Comparison of ENCODE assay signal across 10 cellular contexts in the genomic region with DNA sequence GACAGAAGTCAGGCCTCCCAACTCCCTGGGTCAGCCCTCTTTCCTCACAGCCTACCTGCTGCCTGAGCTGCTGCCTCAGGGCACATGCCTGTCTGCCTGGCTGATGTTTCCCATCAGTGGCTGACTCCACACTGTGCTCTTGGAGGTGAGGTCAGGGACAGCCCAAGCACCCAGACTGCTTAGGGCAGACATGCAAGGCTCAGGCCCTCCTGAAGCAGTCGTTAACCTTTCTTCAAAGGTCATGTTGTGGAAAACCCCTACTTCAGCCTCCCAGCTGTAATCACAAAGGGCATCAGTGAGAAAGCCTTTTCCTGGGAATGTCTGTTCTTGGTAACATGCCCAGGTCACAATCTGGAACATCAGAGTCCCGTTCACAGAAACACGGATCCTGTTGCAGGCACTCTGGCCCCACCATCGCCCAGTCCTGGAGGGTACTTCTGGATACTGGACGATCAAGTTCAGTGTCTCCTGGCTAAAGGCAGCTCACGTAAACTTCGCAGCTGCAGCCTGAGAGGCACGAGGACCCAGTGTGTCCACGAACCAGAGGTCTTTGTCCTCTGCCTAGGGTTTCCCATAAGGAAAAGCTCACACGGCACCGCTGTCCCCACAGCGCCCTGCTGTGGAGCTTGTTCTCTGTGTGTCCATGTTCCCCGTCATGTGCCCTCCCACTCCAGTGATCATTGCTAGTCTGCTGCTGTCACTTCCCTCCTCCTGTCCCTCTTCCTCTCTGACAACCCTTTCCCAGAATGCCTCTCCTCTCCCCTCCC. TPM values are rescaled to one million over a fixed set of nuclear protein-coding genes. Genes with fewer than 3 reads are reported as not detected.
A peak's percentile ranks its signal among the peaks of the same experiment; 100 is the strongest.
DNase-seq lines count a peak whose midpoint lies in the region; ATAC-seq and TF ChIP-seq lines count a peak whose summit lies in the region.
"Had no signal": no experiment of that assay in that cellular context is flagged by ENCODE, and none has a peak within 500 bp of the region (broad histone marks: within the 10 kb centered on the region; RNA-seq: fewer than 3 reads in every experiment).

No MANE protein-coding gene starts in this region.

- H3K4me3 Mint-ChIP-seq in T-helper 2 cell treated with Interferon-gamma antibody and Interleukin-4, amounts not matched to agents 5 μg/mL and 100 μg/mL, for 36 hours, result no peak overlapping the region

- no peak for TF ChIP-seq CTCF in PC-9 (conservative IDR thresholded peaks at IDR 0.05)

- no peaks in the 10 kb centered on the region for H3K36me3 ChIP-seq in PC-9 (ENCODE audit: low read depth)

- H3K79me2 ChIP-seq in PC-9 (ENCODE audit: low read depth), result no peaks in the 10 kb centered on the region

- H3F3A ChIP-seq in PC-9 (ENCODE audit: insufficient read depth, low read depth), result peaks cover 24% of the 10 kb centered on the region

- no peak overlapping the region for H3K27ac Mint-ChIP-seq in T-helper 2 cell treated with Interferon-gamma antibody and Interleukin-4, amounts not matched to agents 5 μg/mL and 100 μg/mL, for 36 hours
- H3K27ac Mint-ChIP-seq: activated naive CD4-positive, alpha-beta T cell treated with anti-CD3 and anti-CD28 coated beads, Interleukin-2, amount 50 U/mL, for 72 hours had no signal

- BruUV-seq in PC-9 (replicated peaks; lab: Mats Ljungman, UMichigan), result no TSS peak

- H3K36me3 Mint-ChIP-seq in T-helper 2 cell treated with Interferon-gamma antibody and Interleukin-4, amounts not matched to agents 5 μg/mL and 100 μg/mL, for 36 hours (ENCODE audit: low read depth), result no peaks in the 10 kb centered on the region
- H3K36me3 Mint-ChIP-seq: activated naive CD4-positive, alpha-beta T cell treated with anti-CD3 and anti-CD28 coated beads, Interleukin-2, amount 50 U/mL, for 72 hours had no signal

- DNase-seq in Caki2 (ENCODE audit: low read depth) (peak; percentile 91), PC-9 (peak; percentile 91 to 97), globus pallidus (ENCODE audit: low spot score) (peak; percentile 95), nucleus accumbens (lab: John Stamatoyannopoulos, UW) (peak in 50 of 56 donors; percentile 34 to 90 (median 76)), HEK293T (ENCODE audit: extremely low spot score) (no peak)
- DNase-seq in T-helper 2 cell treated with Interferon-gamma antibody and Interleukin-4, amounts not matched to agents 5 μg/mL and 100 μg/mL, for 36 hours (ENCODE audit: low spot score), result no peak
- no peak for DNase-seq in activated naive CD4-positive, alpha-beta T cell treated with anti-CD3 and anti-CD28 coated beads, Interleukin-2, amount 50 U/mL, for 16 hours

- no peaks in the 10 kb centered on the region for H3K27me3 ChIP-seq in PC-9 (ENCODE audit: insufficient read depth, low read depth)

- intact Hi-C loops in PC-9 (cut with micrococcal nuclease; ENCODE audit: unreplicated experiment), result loop anchor here (1.0 to 5.0 kb wide), 4 partner anchors 44 to 279 kb away; no protein-coding TSS in a partner anchor

- H3K4me3 ChIP-seq in PC-9, result no peak overlapping the region

- H3K27ac ChIP-seq in PC-9, result peak overlapping the region; percentile 89
- H3K27ac ChIP-seq: KMS-11 had no signal

- H3K9me3 ChIP-seq in PC-9 (ENCODE audit: insufficient read depth, low read depth), result no peaks in the 10 kb centered on the region

- POLR2A ChIA-PET in PC-9 (lab: Charles Lee; ENCODE audit: unreplicated experiment), result no interaction called here
- POLR2A ChIA-PET in HEK293T (lab: Yijun Ruan, JAX), result interaction anchor here (1.3 kb wide), 1 partner anchor 54 kb away, joined by 3 read pairs; no protein-coding TSS in a partner anchor

- H3K4me1 Mint-ChIP-seq in T-helper 2 cell treated with Interferon-gamma antibody and Interleukin-4, amounts not matched to agents 5 μg/mL and 100 μg/mL, for 36 hours (ENCODE audit: low read depth), result no peaks in the 10 kb centered on the region

- H4K20me1 ChIP-seq in PC-9 (ENCODE audit: insufficient read depth), result no peaks in the 10 kb centered on the region

- H3K4me2 ChIP-seq in PC-9, result peak overlapping the region; percentile 62
- H3K4me2 ChIP-seq: KMS-11 had no signal

- peaks cover 65% of the 10 kb centered on the region for H3K4me1 ChIP-seq in PC-9 (replicated peaks; ENCODE audit: insufficient read depth)

- no peak overlapping the region for H2AFZ ChIP-seq in PC-9

- peaks cover 12% of the 10 kb centered on the region for H3K27me3 Mint-ChIP-seq in T-helper 2 cell treated with Interferon-gamma antibody and Interleukin-4, amounts not matched to agents 5 μg/mL and 100 μg/mL, for 36 hours (ENCODE audit: low read depth)

- no peak for ATAC-seq in HG03039 (IDR thresholded peaks at IDR 0.05; ENCODE audit: unreplicated experiment)

- in situ Hi-C loops in Caki2 (cut with HindIII; ENCODE audit: low pct_unique_long_range_greater_than_20kb, low sequenced_read_pairs), result no loop called here

- H3K9me2 ChIP-seq in PC-9 (ENCODE audit: insufficient read depth), result no peaks in the 10 kb centered on the region

- CTCF ChIA-PET in PC-9 (lab: Charles Lee), result interaction anchor here (1.3 kb wide), 1 partner anchor 16 kb away, joined by 3 read pairs; no protein-coding TSS in a partner anchor
- CTCF ChIA-PET in HEK293T (lab: Yijun Ruan, JAX), result no interaction called here

- H3K9me3 Mint-ChIP-seq in T-helper 2 cell treated with Interferon-gamma antibody and Interleukin-4, amounts not matched to agents 5 μg/mL and 100 μg/mL, for 36 hours, result no peaks in the 10 kb centered on the region
- H3K9me3 Mint-ChIP-seq: activated naive CD4-positive, alpha-beta T cell treated with anti-CD3 and anti-CD28 coated beads, Interleukin-2, amount 50 U/mL, for 72 hours had no signal

TF ChIP-seq in HEK293T, 16 proteins besides CTCF, POLR2A, EP300 and RAD21:
- no peak for TF ChIP-seq ARNT (IDR thresholded peaks at IDR 0.05)
- TF ChIP-seq ELF4 (IDR thresholded peaks at IDR 0.05), result no peak
- no peak for TF ChIP-seq FOXK2 (IDR thresholded peaks at IDR 0.05)
- no peak for TF ChIP-seq SUZ12 (IDR thresholded peaks at IDR 0.05)
- no peak for TF ChIP-seq CTBP1 (IDR thresholded peaks at IDR 0.05; ENCODE audit: borderline replicate concordance)
- TF ChIP-seq, protein P1, sequence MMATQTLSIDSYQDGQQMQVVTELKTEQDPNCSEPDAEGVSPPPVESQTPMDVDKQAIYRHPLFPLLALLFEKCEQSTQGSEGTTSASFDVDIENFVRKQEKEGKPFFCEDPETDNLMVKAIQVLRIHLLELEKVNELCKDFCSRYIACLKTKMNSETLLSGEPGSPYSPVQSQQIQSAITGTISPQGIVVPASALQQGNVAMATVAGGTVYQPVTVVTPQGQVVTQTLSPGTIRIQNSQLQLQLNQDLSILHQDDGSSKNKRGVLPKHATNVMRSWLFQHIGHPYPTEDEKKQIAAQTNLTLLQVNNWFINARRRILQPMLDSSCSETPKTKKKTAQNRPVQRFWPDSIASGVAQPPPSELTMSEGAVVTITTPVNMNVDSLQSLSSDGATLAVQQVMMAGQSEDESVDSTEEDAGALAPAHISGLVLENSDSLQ (IDR thresholded peaks at IDR 0.05), result no peak
- TF ChIP-seq TARDBP (IDR thresholded peaks at IDR 0.05), result no peak
- TF ChIP-seq NFRKB (IDR thresholded peaks at IDR 0.05), result no peak
- TF ChIP-seq HDGF (IDR thresholded peaks at IDR 0.05; ENCODE audit: borderline replicate concordance), result no peak
- no peak for TF ChIP-seq L3MBTL2 (conservative IDR thresholded peaks at IDR 0.05)
- no peak for TF ChIP-seq LEF1 (IDR thresholded peaks at IDR 0.05; ENCODE audit: borderline replicate concordance)
- no peak for TF ChIP-seq FOXM1 (IDR thresholded peaks at IDR 0.05; ENCODE audit: borderline replicate concordance)
- TF ChIP-seq FOXA1 (IDR thresholded peaks at IDR 0.05), result no peak
- no peak for TF ChIP-seq SP1 (IDR thresholded peaks at IDR 0.05)
- no peak for TF ChIP-seq ZNF384 (IDR thresholded peaks at IDR 0.05)
- TF ChIP-seq BHLHE40 (IDR thresholded peaks at IDR 0.05; ENCODE audit: borderline replicate concordance), result no peak

RNA-seq across cellular contexts. Expression of gene GNAO1, which starts 54.9 kb away (rescaled TPM):
- total RNA-seq in Caki2 (2014; rRNA removed; shearing (Covaris generic); ENCODE audit: low replicate concordance), result 4.1 TPM in 1 of 2 replicates, not detected in the other
- 2.8 and 3.9 TPM in 2 replicates for total RNA-seq in PC-9 (2021)

Comparison
In these comparisons a context has a peak if more than half of its experiments do, and no peak if none do; other contexts are left out.
1. DNase-seq: peak in Caki2 (single experiment), PC-9 (2 of 2), globus pallidus (single experiment) and nucleus accumbens (50 of 56); none in T-helper 2 cell treated with Interferon-gamma antibody and Interleukin-4, amounts not matched to agents 5 μg/mL and 100 μg/mL, for 36 hours (single experiment), activated naive CD4-positive, alpha-beta T cell treated with anti-CD3 and anti-CD28 coated beads, Interleukin-2, amount 50 U/mL, for 16 hours (single experiment) and HEK293T (single experiment).